Comparison of ENCODE assay signal across 1 cellular context in genomic region chr1:215606564-215607168, GRCh38.
TF ChIP-seq lines count a peak whose summit lies in the region.

No MANE protein-coding gene starts in this region.

TF ChIP-seq in HCT116, 20 proteins besides CTCF, POLR2A, EP300 and RAD21 (continued from another document):
- TF ChIP-seq ATF3 (IDR thresholded peaks at IDR 0.05) (no peak), SRF (IDR thresholded peaks at IDR 0.05; ENCODE audit: low read depth) (no peak), TCF7L2 (IDR thresholded peaks at IDR 0.05; ENCODE audit: borderline replicate concordance, extremely low read depth, insufficient read depth, insufficient read length) (no peak)
